ENCODE assay signal across 20 cellular contexts in the genomic region with DNA sequence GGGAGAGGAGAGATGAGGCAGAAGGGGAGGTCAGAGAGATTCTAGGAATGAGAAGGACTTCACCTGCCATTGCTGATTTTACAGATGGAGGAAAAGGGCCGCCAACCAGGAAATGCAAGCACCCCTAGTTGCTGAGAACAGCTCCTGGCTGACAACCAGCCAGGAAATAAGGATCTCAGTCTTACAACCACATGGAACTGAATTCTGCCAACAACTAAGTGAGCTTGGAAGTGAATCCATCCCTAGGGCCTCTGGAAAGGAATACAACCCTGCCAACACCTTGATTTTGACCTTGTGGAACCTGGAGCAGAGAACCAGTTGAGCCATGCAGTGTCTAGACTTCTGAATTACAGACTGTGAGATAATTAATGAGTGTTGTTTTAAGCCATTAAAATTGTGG.
"Had no signal": no experiment of that assay in that cellular context is flagged by ENCODE, and none has a peak within 500 bp of the region (broad histone marks: within the 10 kb centered on the region; RNA-seq: fewer than 3 reads in every experiment).

No MANE protein-coding gene starts in this region.

- H3K9me3 ChIP-seq: SK-N-SH had no signal

- DNase-seq: IMR-90, Karpas-422, KG1, MV-4-11, NCI-H1048, NCI-H1105, NCI-H1417, NCI-H1436 treated with DMSO at 0.1 percent for 48 hours, NCI-H1694, NCI-H187 treated with DMSO at 0.1 percent for 48 hours, NCI-H2029 treated with DMSO at 0.1 percent for 48 hours, NCI-H2227 treated with DMSO at 0.1 percent for 48 hours, NCI-H524, NCI-H526 treated with DMSO at 0.1 percent for 48 hours, NCI-H774, RPMI8226, SHP77, SK-N-SH, SW 1271, T-cell had no signal
